9 cellular contexts compared by ENCODE assay signal in the genomic region with DNA sequence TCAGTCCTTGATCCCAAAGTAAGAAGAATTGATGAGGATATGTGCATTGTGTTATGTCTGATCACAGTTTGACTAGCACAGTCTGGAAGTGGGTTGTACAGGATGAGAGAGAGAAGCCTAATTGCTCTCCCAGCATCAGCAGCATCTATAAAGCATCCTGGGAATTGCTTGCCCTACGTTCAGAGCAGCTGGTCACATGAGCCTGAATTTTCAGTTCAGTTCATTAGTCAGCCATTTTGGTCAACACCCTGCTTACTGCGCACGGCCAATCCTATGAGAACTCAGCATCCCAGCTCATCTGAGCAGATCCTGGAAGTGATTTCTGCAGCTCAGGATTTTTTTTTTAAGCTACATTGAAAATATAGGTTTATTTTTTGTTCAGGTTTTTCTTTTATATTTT. TPM values are rescaled to one million over a fixed set of nuclear protein-coding genes. Genes with fewer than 3 reads are reported as not detected.
DNase-seq lines count a peak whose midpoint lies in the region; ATAC-seq, FAIRE-seq and TF ChIP-seq lines count a peak whose summit lies in the region.
"Had no signal": no experiment of that assay in that cellular context is flagged by ENCODE, and none has a peak within 500 bp of the region (broad histone marks: within the 10 kb centered on the region; RNA-seq: fewer than 3 reads in every experiment).

A gene with protein sequence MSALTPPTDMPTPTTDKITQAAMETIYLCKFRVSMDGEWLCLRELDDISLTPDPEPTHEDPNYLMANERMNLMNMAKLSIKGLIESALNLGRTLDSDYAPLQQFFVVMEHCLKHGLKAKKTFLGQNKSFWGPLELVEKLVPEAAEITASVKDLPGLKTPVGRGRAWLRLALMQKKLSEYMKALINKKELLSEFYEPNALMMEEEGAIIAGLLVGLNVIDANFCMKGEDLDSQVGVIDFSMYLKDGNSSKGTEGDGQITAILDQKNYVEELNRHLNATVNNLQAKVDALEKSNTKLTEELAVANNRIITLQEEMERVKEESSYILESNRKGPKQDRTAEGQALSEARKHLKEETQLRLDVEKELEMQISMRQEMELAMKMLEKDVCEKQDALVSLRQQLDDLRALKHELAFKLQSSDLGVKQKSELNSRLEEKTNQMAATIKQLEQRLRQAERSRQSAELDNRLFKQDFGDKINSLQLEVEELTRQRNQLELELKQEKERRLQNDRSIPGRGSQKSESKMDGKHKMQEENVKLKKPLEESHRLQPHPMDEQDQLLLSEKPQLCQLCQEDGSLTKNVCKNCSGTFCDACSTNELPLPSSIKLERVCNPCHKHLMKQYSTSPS (plus strand): TSS at position 218 of the 400 bp plus-strand sequence. CDS start 610 bp downstream, outside the sequence.

- no peak within 1 kb of the TSS for H3K4ac ChIP-seq in neuronal stem cell (ENCODE audit: low read length)

- no peaks in the 10 kb centered on the region for H3K79me1 ChIP-seq in neuronal stem cell (ENCODE audit: low read depth, low read length)

- POLR2A ChIA-PET in activated CD8-positive, alpha-beta T cell treated with anti-CD3 and anti-CD28 coated beads for 36 hours (lab: Charles Lee) = interaction anchor here (2.3 kb wide), 1 partner anchor 17 kb away, joined by 8 read pairs; no protein-coding TSS in a partner anchor

- no peak within 1 kb of the TSS for H3K14ac ChIP-seq in neuronal stem cell (ENCODE audit: low read length)

- H3K18ac ChIP-seq in neuronal stem cell (ENCODE audit: low read length) = no peak within 1 kb of the TSS

- DNase-seq in Calu3 (no peak), NCI-H146 (lab: John Stamatoyannopoulos, UW) (peak; percentile 93), frontal cortex (ENCODE audit: low spot score in 2 of 2) (peak; percentile 55), neuronal stem cell (ENCODE audit: low spot score) (no peak), iPS-NIHi7 (ENCODE audit: extremely low spot score) (no peak), AML-193 (lab: John Stamatoyannopoulos, UW) (no peak)
- DNase-seq in activated CD8-positive, alpha-beta T cell treated with anti-CD3 and anti-CD28 coated beads for 36 hours = no peak

- no peaks in the 10 kb centered on the region for H3K27me3 ChIP-seq in neuronal stem cell (ENCODE audit: control insufficient read depth in 3 of 3, insufficient read depth in 3 of 3, low read depth in 1 of 3, low read length in 3 of 3)

- no peak within 1 kb of the TSS for H3K4me2 ChIP-seq in neuronal stem cell (ENCODE audit: insufficient read depth, low read length, poor library complexity, severe bottlenecking)
- H3K4me2 ChIP-seq: KMS-11 had no signal

- H3K23ac ChIP-seq in neuronal stem cell (ENCODE audit: low read depth, low read length, poor library complexity) = no peak within 1 kb of the TSS

- H4K8ac ChIP-seq in neuronal stem cell (ENCODE audit: low read depth, low read length) = no peak within 1 kb of the TSS

- H4K91ac ChIP-seq in neuronal stem cell (ENCODE audit: low read depth, low read length, poor library complexity) = no peak within 1 kb of the TSS

- no TSS peak for BruUV-seq in Calu3 (replicated peaks; lab: Mats Ljungman, UMichigan)

- H3K4me1 Mint-ChIP-seq in Calu3 (ENCODE audit: low read depth, unreplicated experiment) = no peaks in the 10 kb centered on the region
- H3K4me1 Mint-ChIP-seq in activated CD8-positive, alpha-beta T cell treated with anti-CD3 and anti-CD28 coated beads for 36 hours (ENCODE audit: low read depth) = peaks cover 21% of the 10 kb centered on the region

- no peak within 1 kb of the TSS for H3K4me3 Mint-ChIP-seq in Calu3 (ENCODE audit: low read depth, unreplicated experiment)
- peak within 1 kb of the TSS; percentile 0 for H3K4me3 Mint-ChIP-seq in activated CD8-positive, alpha-beta T cell treated with anti-CD3 and anti-CD28 coated beads for 36 hours

- H3K4me1 ChIP-seq in neuronal stem cell (ENCODE audit: control insufficient read depth in 2 of 2, insufficient read depth in 1 of 2, low read depth in 1 of 2, low read length in 2 of 2) = peaks cover 8 to 9% of the 10 kb centered on the region in 2 donors

- no peak for TF ChIP-seq CTCF in Calu3 (IDR thresholded peaks at IDR 0.05; ENCODE audit: unreplicated experiment)
- TF ChIP-seq CTCF in activated CD8-positive, alpha-beta T cell treated with anti-CD3 and anti-CD28 coated beads for 36 hours (IDR thresholded peaks at IDR 0.05) = no peak

- no peak within 1 kb of the TSS for H2BK5ac ChIP-seq in neuronal stem cell (ENCODE audit: low read length)

- no peak within 1 kb of the TSS for H2BK120ac ChIP-seq in neuronal stem cell (ENCODE audit: low read depth, low read length)

- H3K36me3 Mint-ChIP-seq in Calu3 (ENCODE audit: insufficient read depth, unreplicated experiment) = no peaks in the 10 kb centered on the region
- no peaks in the 10 kb centered on the region for H3K36me3 Mint-ChIP-seq in activated CD8-positive, alpha-beta T cell treated with anti-CD3 and anti-CD28 coated beads for 36 hours (ENCODE audit: low read depth)

- peak within 1 kb of the TSS; percentile 19 for H2AFZ ChIP-seq in neuronal stem cell (ENCODE audit: low read length)

- H3K9me3 ChIP-seq in neuronal stem cell (replicated peaks in 1 of 2; ENCODE audit: control insufficient read depth in 2 of 2, insufficient read depth in 1 of 2, low read depth in 1 of 2, low read length in 2 of 2) = no peaks in the 10 kb centered on the region

- H2BK15ac ChIP-seq in neuronal stem cell (ENCODE audit: low read length) = no peak within 1 kb of the TSS

- no peak within 1 kb of the TSS for H3K9ac ChIP-seq in neuronal stem cell (ENCODE audit: low read depth, low read length, poor library complexity)
- H3K9ac ChIP-seq: KMS-11 had no signal

- peak within 1 kb of the TSS; percentile 5 for H3K27ac ChIP-seq in neuronal stem cell (replicated peaks; ENCODE audit: low read length)
- H3K27ac ChIP-seq: KMS-11 had no signal

- H3K36me3 ChIP-seq in neuronal stem cell (replicated peaks in 1 of 2; ENCODE audit: control insufficient read depth in 2 of 2, insufficient read depth in 2 of 2, low read length in 2 of 2) = peaks cover 0 to 23% of the 10 kb centered on the region in 2 donors

- H2AK5ac ChIP-seq in neuronal stem cell (ENCODE audit: low read depth, low read length) = no peak within 1 kb of the TSS

- intact Hi-C loops in Calu3 (cut with micrococcal nuclease; ENCODE audit: unreplicated experiment) = no loop called here
- intact Hi-C loops in activated CD8-positive, alpha-beta T cell treated with anti-CD3 and anti-CD28 coated beads for 36 hours (cut with micrococcal nuclease) = no loop called here

- CTCF ChIA-PET in Calu3 (lab: Charles Lee) = no interaction called here
- CTCF ChIA-PET in activated CD8-positive, alpha-beta T cell treated with anti-CD3 and anti-CD28 coated beads for 36 hours (lab: Charles Lee) = interaction anchor here (0.7 to 2.9 kb wide), 6 partner anchors 8 to 124 kb away, joined by 3 to 23 read pairs (median 4); no protein-coding TSS in a partner anchor

- WGBS in neuronal stem cell (ENCODE audit: extremely low coverage in 2 of 2, insufficient read length in 2 of 2, insufficient replicate concordance in 1 of 2), 2 donors = no CpG with 5 or more reads among the region's 3 CpGs

- TF ChIP-seq POLR2A in GM18505 (IDR thresholded peaks at IDR 0.05; ENCODE audit: borderline replicate concordance, extremely low read depth, insufficient read depth, insufficient read length) = no peak

- no peaks in the 10 kb centered on the region for H3K27me3 Mint-ChIP-seq in Calu3 (ENCODE audit: unreplicated experiment)
- no peaks in the 10 kb centered on the region for H3K27me3 Mint-ChIP-seq in activated CD8-positive, alpha-beta T cell treated with anti-CD3 and anti-CD28 coated beads for 36 hours

- H3K9me3 Mint-ChIP-seq in Calu3 (ENCODE audit: low read depth, unreplicated experiment) = no peaks in the 10 kb centered on the region
- no peaks in the 10 kb centered on the region for H3K9me3 Mint-ChIP-seq in activated CD8-positive, alpha-beta T cell treated with anti-CD3 and anti-CD28 coated beads for 36 hours

- no peak for ATAC-seq in activated CD8-positive, alpha-beta T cell treated with anti-CD3 and anti-CD28 coated beads for 36 hours
- ATAC-seq in GM18505 (IDR thresholded peaks at IDR 0.05; ENCODE audit: unreplicated experiment) = no peak

- no peak for FAIRE-seq in frontal cortex (lab: Jason Lieb, UNC)

- H3K27ac Mint-ChIP-seq in Calu3 (ENCODE audit: unreplicated experiment) = no peak within 1 kb of the TSS
- H3K27ac Mint-ChIP-seq in activated CD8-positive, alpha-beta T cell treated with anti-CD3 and anti-CD28 coated beads for 36 hours = peak within 1 kb of the TSS; percentile 37

- no peak within 1 kb of the TSS for H2BK12ac ChIP-seq in neuronal stem cell (ENCODE audit: low read length)

- peak within 1 kb of the TSS; percentile 51 to 55 for H3K4me3 ChIP-seq in neuronal stem cell (ENCODE audit: low read length in 2 of 2)

RNA-seq across cellular contexts. Expression of the gene that starts here (rescaled TPM):
- total RNA-seq in Calu3 (2022) = 25.8 and 33.0 TPM in 2 replicates
- total RNA-seq in activated CD8-positive, alpha-beta T cell treated with anti-CD3 and anti-CD28 coated beads for 36 hours = 10 to 100 TPM; 13.6 to 17.5 TPM
- 669 TPM for total RNA-seq in frontal cortex
- polyA plus RNA-seq in neuronal stem cell (2013, experiment 1 of 2) = 42.1 TPM
- 41.9 TPM for polyA plus RNA-seq in neuronal stem cell (2013, experiment 2 of 2)

Comparison
In these comparisons a context has a peak if more than half of its experiments do, and no peak if none do; other contexts are left out.
1. RNA of the gene that starts here (total RNA-seq): 669 TPM in frontal cortex (single experiment); 25.8 to 33.0 TPM in Calu3 and 13.6 to 17.5 TPM in activated CD8-positive, alpha-beta T cell treated with anti-CD3 and anti-CD28 coated beads for 36 hours; every median in the first group is over 10 times any median in the second.
2. DNase-seq: peak in NCI-H146 (single experiment) and frontal cortex (2 of 2); none in Calu3 (single experiment), activated CD8-positive, alpha-beta T cell treated with anti-CD3 and anti-CD28 coated beads for 36 hours (single experiment), neuronal stem cell (single experiment), iPS-NIHi7 (single experiment) and AML-193 (0 of 2).